Comparison of ENCODE assay signal across 19 cellular contexts in the genomic region with DNA sequence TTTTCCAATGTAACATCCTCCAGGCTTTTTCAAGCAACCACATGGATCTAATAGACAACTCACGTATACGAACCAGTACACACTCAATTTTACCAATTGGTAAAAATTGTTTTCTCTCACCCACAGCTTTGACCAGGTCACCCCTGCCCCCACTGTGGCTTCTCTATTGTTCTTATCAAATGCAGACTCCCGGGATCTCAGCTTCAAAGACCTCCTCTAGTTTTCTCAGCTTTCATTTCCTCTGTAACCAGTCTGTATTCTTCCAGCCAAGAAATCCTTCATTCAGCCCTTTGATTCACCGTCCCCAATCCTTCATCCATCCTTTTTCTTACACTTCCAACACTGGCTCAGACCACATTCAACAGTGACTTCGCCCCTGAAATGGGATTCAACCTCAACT.
"Had no signal": no experiment of that assay in that cellular context is flagged by ENCODE, and none has a peak within 500 bp of the region (broad histone marks: within the 10 kb centered on the region; RNA-seq: fewer than 3 reads in every experiment).

No MANE protein-coding gene starts in this region.

- DNase-seq: activated CD4-positive, alpha-beta T cell treated with anti-CD3 and anti-CD28 coated beads, Interleukin-2, amount 10 ng/mL, durations not matched to agents 24 days and 14 days; activated CD8-positive, alpha-beta T cell treated with anti-CD3 and anti-CD28 coated beads, Interleukin-2, amount 10 ng/mL, durations not matched to agents 7 days and 5 days; activated naive CD4-positive, alpha-beta T cell treated with Interleukin-2 at 50 U/mL for 16 hours; activated T-cell treated with anti-CD3 and anti-CD28 coated beads, Interleukin-2, amount 50 U/mL, for 24 hours; aorta; brain microvascular endothelial cell; colonic mucosa; erythroblast; left cardiac atrium; natural killer cell; nucleus accumbens; posterior cingulate gyrus; stimulated activated CD8-positive, alpha-beta memory T cell treated with anti-CD3 and anti-CD28 coated beads, Interleukin-4, amount 100 ng/mL, for 48 hours; stimulated activated naive CD8-positive, alpha-beta T cell treated with anti-CD3 and anti-CD28 coated beads, Interleukin-15, Interleukin-2, amounts not matched to agents 100 U/mL and 50 U/mL, for 24 hours; T1000; transverse colon had no signal

- H3K27ac Mint-ChIP-seq: activated CD4-positive, alpha-beta T cell treated with anti-CD3 and anti-CD28 coated beads, Interleukin-2, amount 10 ng/mL, durations not matched to agents 24 days and 14 days; activated CD8-positive, alpha-beta T cell treated with anti-CD3 and anti-CD28 coated beads, Interleukin-2, amount 10 ng/mL, durations not matched to agents 7 days and 5 days; activated T-cell treated with anti-CD3 and anti-CD28 coated beads, Interleukin-2, amount 50 U/mL, for 24 hours; activated T-helper 2 cell treated with anti-CD3 and anti-CD28 coated beads, Interferon-gamma antibody, Interleukin-2, Interleukin-4, amounts not matched to agents 10 μg/mL and 5 μg/mL and 100 μg/mL, durations not matched to agents 14 hours and 24 hours and 36 hours; natural killer cell had no signal

- ATAC-seq: activated CD8-positive, alpha-beta T cell treated with anti-CD3 and anti-CD28 coated beads, Interleukin-2, amount 10 ng/mL, durations not matched to agents 7 days and 5 days; natural killer cell; stimulated activated naive CD8-positive, alpha-beta T cell treated with anti-CD3 and anti-CD28 coated beads, Interleukin-15, Interleukin-2, amounts not matched to agents 100 U/mL and 50 U/mL, for 24 hours had no signal

- H3K4me1 Mint-ChIP-seq: activated CD4-positive, alpha-beta T cell treated with anti-CD3 and anti-CD28 coated beads, Interleukin-2, amount 10 ng/mL, durations not matched to agents 24 days and 14 days; central memory CD8-positive, alpha-beta T cell; natural killer cell had no signal

- H3K27ac ChIP-seq: brain microvascular endothelial cell, colonic mucosa, transverse colon, vagina had no signal

- H3K4me3 Mint-ChIP-seq: activated CD4-positive, alpha-beta T cell treated with anti-CD3 and anti-CD28 coated beads, Interleukin-2, amount 10 ng/mL, durations not matched to agents 24 days and 14 days; activated CD8-positive, alpha-beta T cell treated with anti-CD3 and anti-CD28 coated beads, Interleukin-2, amount 10 ng/mL, durations not matched to agents 7 days and 5 days; activated T-cell treated with anti-CD3 and anti-CD28 coated beads, Interleukin-2, amount 50 U/mL, for 24 hours; central memory CD8-positive, alpha-beta T cell; natural killer cell had no signal

- H3K9me3 Mint-ChIP-seq: activated CD4-positive, alpha-beta T cell treated with anti-CD3 and anti-CD28 coated beads, Interleukin-2, amount 10 ng/mL, durations not matched to agents 24 days and 14 days; activated T-cell treated with anti-CD3 and anti-CD28 coated beads, Interleukin-2, amount 50 U/mL, for 24 hours; activated T-helper 2 cell treated with anti-CD3 and anti-CD28 coated beads, Interferon-gamma antibody, Interleukin-2, Interleukin-4, amounts not matched to agents 10 μg/mL and 5 μg/mL and 100 μg/mL, durations not matched to agents 14 hours and 24 hours and 36 hours; central memory CD8-positive, alpha-beta T cell; natural killer cell had no signal

- H3K36me3 Mint-ChIP-seq: natural killer cell had no signal
